In the genomic region with DNA sequence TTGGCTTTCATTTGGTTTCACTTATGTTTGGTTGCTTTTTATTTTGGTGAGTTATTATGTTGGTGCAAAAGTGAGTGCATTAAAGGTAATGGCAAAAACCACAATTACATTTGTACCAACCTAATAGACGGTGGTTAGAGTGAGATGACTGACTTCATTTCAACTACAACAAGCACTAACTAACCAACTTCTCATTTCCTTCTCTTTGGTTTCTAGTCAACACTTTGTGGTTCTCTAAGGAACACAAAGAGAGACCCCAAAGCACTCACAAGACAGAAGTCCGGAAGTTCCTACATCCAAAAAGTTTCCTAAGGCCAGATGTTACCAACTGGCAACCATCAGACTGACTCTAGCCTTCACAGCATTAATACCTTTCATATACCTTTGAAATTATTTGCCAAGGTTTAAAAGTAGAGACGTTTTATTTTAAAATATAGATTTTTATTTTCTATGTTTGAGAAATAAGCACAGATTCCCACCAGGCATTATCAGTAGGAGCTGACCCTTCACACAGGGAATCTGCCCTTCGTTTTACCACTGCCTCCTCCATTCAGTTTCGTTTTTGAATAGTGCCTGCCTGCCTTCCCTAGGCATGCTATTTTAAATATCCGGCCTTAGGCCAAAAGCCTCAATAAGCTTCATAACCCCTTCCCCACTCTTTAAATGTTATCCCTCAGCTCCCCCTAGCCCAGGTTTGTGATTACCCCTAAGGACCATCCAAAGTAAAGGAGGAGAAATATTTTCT, we compare ENCODE assay signal across 9 cellular contexts.
DNase-seq lines count a peak whose midpoint lies in the region; ATAC-seq and TF ChIP-seq lines count a peak whose summit lies in the region.
"Had no signal": no experiment of that assay in that cellular context is flagged by ENCODE, and none has a peak within 500 bp of the region (broad histone marks: within the 10 kb centered on the region; RNA-seq: fewer than 3 reads in every experiment).

No MANE protein-coding gene starts in this region.

- H3K4me3 Mint-ChIP-seq in central memory CD8-positive, alpha-beta T cell: peak overlapping the region; percentile 16

- WGBS in hepatocyte (ENCODE audit: low lambda C conversion rate, missing lambda C conversion rate): 81% methylated on average over 6 of the region's 6 CpGs
- 84 to 86% (median 85%) methylated on average over 6 of the region's 6 CpGs for WGBS in psoas muscle, 3 donors

- TF ChIP-seq CTCF in hepatocyte (IDR thresholded peaks at IDR 0.05; ENCODE audit: poor library complexity) (no peak), psoas muscle (IDR thresholded peaks at IDR 0.05) (no peak)

- H3K4me1 ChIP-seq in hepatocyte (ENCODE audit: insufficient read depth) (no peaks in the 10 kb centered on the region), psoas muscle (no peaks in the 10 kb centered on the region)

- no peak overlapping the region for H3K4me2 ChIP-seq in hepatocyte

- peaks cover 1% of the 10 kb centered on the region for H3K36me3 Mint-ChIP-seq in central memory CD8-positive, alpha-beta T cell (ENCODE audit: insufficient read depth)

- no peaks in the 10 kb centered on the region for H3K9me3 Mint-ChIP-seq in central memory CD8-positive, alpha-beta T cell

- H3K27ac ChIP-seq in hepatocyte: no peak overlapping the region
- H3K27ac ChIP-seq in psoas muscle: no peak overlapping the region

- H3K27me3 Mint-ChIP-seq in central memory CD8-positive, alpha-beta T cell: no peaks in the 10 kb centered on the region

- H3K4me1 Mint-ChIP-seq in central memory CD8-positive, alpha-beta T cell: peaks cover 26% of the 10 kb centered on the region

- H3K9me3 ChIP-seq in hepatocyte (ENCODE audit: low read depth) (no peaks in the 10 kb centered on the region), psoas muscle (no peaks in the 10 kb centered on the region)

- H3K4me3 ChIP-seq in hepatocyte (no peak overlapping the region), psoas muscle (no peak overlapping the region)

- H3K36me3 ChIP-seq in hepatocyte (replicated peaks; ENCODE audit: insufficient read depth, low read depth) (no peaks in the 10 kb centered on the region), psoas muscle (ENCODE audit: insufficient read depth in 1 of 2, low read depth in 1 of 2) (no peaks in the 10 kb centered on the region)

- intact Hi-C loops in psoas muscle (cut with DNase I): no loop called here

- no peaks in the 10 kb centered on the region for H4K20me1 ChIP-seq in hepatocyte (ENCODE audit: insufficient read depth, poor library complexity, severe bottlenecking)

- no peaks in the 10 kb centered on the region for H3K79me2 ChIP-seq in hepatocyte

- H3K9me2 ChIP-seq in hepatocyte (replicated peaks; ENCODE audit: insufficient read depth): no peaks in the 10 kb centered on the region

- H2AFZ ChIP-seq in hepatocyte: no peak overlapping the region

- peak overlapping the region; percentile 67 for H3K27ac Mint-ChIP-seq in central memory CD8-positive, alpha-beta T cell (ENCODE audit: low read depth)

- DNase-seq in central memory CD8-positive, alpha-beta T cell (ENCODE audit: low spot score in 2 of 2): no peak
- DNase-seq in hepatocyte (ENCODE audit: low spot score) (no peak), ureter (ENCODE audit: low spot score) (no peak), psoas muscle (no peak), NCI-H1417 (lab: John Stamatoyannopoulos, UW) (no peak)
- DNase-seq: NCI-H2227 treated with DMSO at 0.1 percent for 48 hours had no signal

- ATAC-seq in GM18511 (IDR thresholded peaks at IDR 0.05; ENCODE audit: unreplicated experiment) (peak; percentile 60), GM21576 (IDR thresholded peaks at IDR 0.05; ENCODE audit: unreplicated experiment) (peak; percentile 68), HG03469 (IDR thresholded peaks at IDR 0.05; ENCODE audit: unreplicated experiment) (peak; percentile 76), psoas muscle (no peak)
- peak; percentile 90 for ATAC-seq in central memory CD8-positive, alpha-beta T cell (replicated peaks; ENCODE audit: extremely low read depth, poor library complexity, severe bottlenecking)

- H3K27me3 ChIP-seq in hepatocyte (no peaks in the 10 kb centered on the region), psoas muscle (ENCODE audit: insufficient read depth in 3 of 3, low read length in 2 of 3) (no peaks in the 10 kb centered on the region)

Comparison
In these comparisons a context has a peak if more than half of its experiments do, and no peak if none do; other contexts are left out.
1. ATAC-seq: peak in GM18511 (single experiment), GM21576 (single experiment), HG03469 (single experiment) and central memory CD8-positive, alpha-beta T cell (single experiment); none in psoas muscle (0 of 4).